ENCODE assay signal across 23 cellular contexts in the genomic region with DNA sequence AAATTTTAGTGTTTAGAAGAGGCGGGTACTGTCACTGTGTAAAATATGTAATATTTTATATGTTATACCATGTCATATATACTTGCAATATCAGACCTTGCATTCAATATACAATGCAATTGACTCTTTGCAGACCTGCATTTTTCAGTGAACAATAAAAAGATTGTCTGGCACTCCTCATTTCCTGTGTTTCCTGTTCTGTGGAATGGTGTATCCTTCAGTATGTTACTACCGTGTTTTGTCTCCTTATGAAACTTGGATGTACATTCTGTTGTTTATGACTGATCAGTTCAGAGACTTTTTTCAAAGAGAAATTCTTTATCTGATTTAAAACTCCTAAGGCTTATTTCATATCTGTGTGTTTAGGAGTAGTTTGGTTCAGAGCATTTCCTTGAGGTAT. TPM values are rescaled to one million over a fixed set of nuclear protein-coding genes. Genes with fewer than 3 reads are reported as not detected.
DNase-seq lines count a peak whose midpoint lies in the region; ATAC-seq, FAIRE-seq and TF ChIP-seq lines count a peak whose summit lies in the region.
"Had no signal": no experiment of that assay in that cellular context is flagged by ENCODE, and none has a peak within 500 bp of the region (broad histone marks: within the 10 kb centered on the region; RNA-seq: fewer than 3 reads in every experiment).

No MANE protein-coding gene starts in this region.

- DNase-seq in SK-MEL-5 (ENCODE audit: low read depth, low spot score): peak; percentile 38
- peak; percentile 74 for DNase-seq in endothelial cell of umbilical vein (ENCODE audit: low read depth, low spot score)
- DNase-seq in lung microvascular endothelial cell (ENCODE audit: low read depth in 2 of 2): peak; percentile 55 to 57
- DNase-seq in GDM1 (lab: John Stamatoyannopoulos, UW): no peak
- no peak for DNase-seq in activated CD4-positive, alpha-beta memory T cell treated with anti-CD3 and anti-CD28 coated beads, Interleukin-2, amount 10 ng/mL, durations not matched to agents 7 days and 5 days
- DNase-seq in NCI-H446 treated with DMSO at 0.1 percent for 48 hours (lab: John Stamatoyannopoulos, UW): no peak
- DNase-seq: CD4-positive, alpha-beta T cell; COR-L47; DMS 273 treated with DMSO at 0.1 percent for 48 hours; DMS79 treated with DMSO at 0.1 percent for 48 hours; IMR-90; NCI-H1105 treated with DMSO at 0.1 percent for 48 hours; NCI-H2029 treated with DMSO at 0.1 percent for 48 hours; NCI-H345; NCI-H526; OCI-M1; Right ventricle myocardium superior had no signal

- no peak for TF ChIP-seq CTCF in endothelial cell of umbilical vein (IDR thresholded peaks at IDR 0.05; ENCODE audit: extremely low read depth in 1 of 2, insufficient read depth in 1 of 2, low read depth in 1 of 2, low read length in 2 of 2)

- no TSS peak for BruUV-seq in endothelial cell of umbilical vein (replicated peaks; lab: Mats Ljungman, UMichigan)

- H3K9ac ChIP-seq in endothelial cell of umbilical vein (replicated peaks; ENCODE audit: extremely low read depth, insufficient read depth, low read length): no peak overlapping the region
- H3K9ac ChIP-seq: KMS-11 had no signal

- H3K36me3 ChIP-seq in endothelial cell of umbilical vein (ENCODE audit: control insufficient read depth in 2 of 2, extremely low read depth in 1 of 2, insufficient read depth in 2 of 2, low read length in 2 of 2): no peaks in the 10 kb centered on the region

- no peaks in the 10 kb centered on the region for H3K27me3 ChIP-seq in endothelial cell of umbilical vein (ENCODE audit: control insufficient read depth in 2 of 2, insufficient read depth in 2 of 2, low read length in 2 of 2)

- FAIRE-seq in endothelial cell of umbilical vein (lab: Jason Lieb, UNC): peak; percentile 4
- FAIRE-seq: GM12878, GM18507 had no signal

- dilution Hi-C loops in endothelial cell of umbilical vein (cut with MboI; ENCODE audit: extremely low pct_ligation_motif_present, low sequenced_read_pairs): no loop called here

- peaks cover 15% of the 10 kb centered on the region for H3K4me1 ChIP-seq in endothelial cell of umbilical vein (ENCODE audit: control insufficient read depth, extremely low read depth, insufficient read depth, low read length)

- ATAC-seq in GM21786 (IDR thresholded peaks at IDR 0.05; ENCODE audit: unreplicated experiment): no peak
- ATAC-seq: GM12878 had no signal

- no peaks in the 10 kb centered on the region for H3K9me1 ChIP-seq in endothelial cell of umbilical vein (replicated peaks; ENCODE audit: control insufficient read depth, extremely low read depth, insufficient read depth, low read length)

- in situ Hi-C loops in SK-MEL-5 (cut with HindIII; ENCODE audit: low pct_unique_long_range_greater_than_20kb, low sequenced_read_pairs): loop anchor here (25.0 kb wide), 1 partner anchor 103 kb away; no protein-coding TSS in a partner anchor

- H3K9me3 Mint-ChIP-seq in activated CD4-positive, alpha-beta memory T cell treated with anti-CD3 and anti-CD28 coated beads, Interleukin-2, amount 10 ng/mL, durations not matched to agents 7 days and 5 days: no peaks in the 10 kb centered on the region
- H3K9me3 Mint-ChIP-seq: CD4-positive, alpha-beta T cell had no signal

- H3K36me3 Mint-ChIP-seq in activated CD4-positive, alpha-beta memory T cell treated with anti-CD3 and anti-CD28 coated beads, Interleukin-2, amount 10 ng/mL, durations not matched to agents 7 days and 5 days (ENCODE audit: low read depth): no peaks in the 10 kb centered on the region

- no peak overlapping the region for H2AFZ ChIP-seq in endothelial cell of umbilical vein (ENCODE audit: low read depth, low read length)
- H2AFZ ChIP-seq: GM23338 had no signal

- H3K4me3 Mint-ChIP-seq in activated CD4-positive, alpha-beta memory T cell treated with anti-CD3 and anti-CD28 coated beads, Interleukin-2, amount 10 ng/mL, durations not matched to agents 7 days and 5 days: no peak overlapping the region
- H3K4me3 Mint-ChIP-seq: CD4-positive, alpha-beta T cell; GM23338 had no signal

- H3K9me3 ChIP-seq in endothelial cell of umbilical vein (replicated peaks; ENCODE audit: control insufficient read depth, insufficient read depth, low read length): no peaks in the 10 kb centered on the region
- H3K9me3 ChIP-seq: HAP-1 had no signal

- H3K27me3 Mint-ChIP-seq in activated CD4-positive, alpha-beta memory T cell treated with anti-CD3 and anti-CD28 coated beads, Interleukin-2, amount 10 ng/mL, durations not matched to agents 7 days and 5 days: no peaks in the 10 kb centered on the region
- H3K27me3 Mint-ChIP-seq: CD4-positive, alpha-beta T cell had no signal

- CTCF ChIA-PET in endothelial cell of umbilical vein (lab: Charles Lee): interaction anchor here (1.1 to 3.5 kb wide), 4 partner anchors 11 to 94 kb away, joined by 3 to 10 read pairs (median 5); no protein-coding TSS in a partner anchor
- CTCF ChIA-PET in activated CD4-positive, alpha-beta memory T cell treated with anti-CD3 and anti-CD28 coated beads, Interleukin-2, amount 10 ng/mL, durations not matched to agents 7 days and 5 days (lab: Charles Lee): no interaction called here

- intact Hi-C loops in endothelial cell of umbilical vein (cut with micrococcal nuclease): no loop called here

- H3K27ac ChIP-seq in endothelial cell of umbilical vein (ENCODE audit: insufficient read depth, low read depth, low read length): peak overlapping the region; percentile 34
- H3K27ac ChIP-seq: KMS-11 had no signal

- H4K20me1 ChIP-seq in endothelial cell of umbilical vein (replicated peaks; ENCODE audit: control insufficient read depth, extremely low read depth, insufficient read depth, low read length): no peaks in the 10 kb centered on the region

- no peaks in the 10 kb centered on the region for H3K4me1 Mint-ChIP-seq in activated CD4-positive, alpha-beta memory T cell treated with anti-CD3 and anti-CD28 coated beads, Interleukin-2, amount 10 ng/mL, durations not matched to agents 7 days and 5 days

- POLR2A ChIA-PET in endothelial cell of umbilical vein (lab: Charles Lee): no interaction called here
- POLR2A ChIA-PET in activated CD4-positive, alpha-beta memory T cell treated with anti-CD3 and anti-CD28 coated beads, Interleukin-2, amount 10 ng/mL, durations not matched to agents 7 days and 5 days (lab: Charles Lee): no interaction called here

- no peak overlapping the region for H3K27ac Mint-ChIP-seq in activated CD4-positive, alpha-beta memory T cell treated with anti-CD3 and anti-CD28 coated beads, Interleukin-2, amount 10 ng/mL, durations not matched to agents 7 days and 5 days
- H3K27ac Mint-ChIP-seq: CD4-positive, alpha-beta T cell; GM23338 had no signal

- peak overlapping the region; percentile 69 for H3K4me2 ChIP-seq in endothelial cell of umbilical vein (ENCODE audit: insufficient read depth, low read length)
- H3K4me2 ChIP-seq: GM23338, KMS-11 had no signal

- no peak for TF ChIP-seq POLR2A in endothelial cell of umbilical vein (IDR thresholded peaks at IDR 0.05; ENCODE audit: low read depth, low read length)

- no peak overlapping the region for H3K4me3 ChIP-seq in endothelial cell of umbilical vein (replicated peaks in 1 of 3; ENCODE audit: insufficient read depth in 1 of 3, low read depth in 1 of 3, low read length in 3 of 3)
- H3K4me3 ChIP-seq: GM12878, GM23338, HAP-1 had no signal

- H3K79me2 ChIP-seq in endothelial cell of umbilical vein (ENCODE audit: control insufficient read depth, insufficient read depth, low read length): no peaks in the 10 kb centered on the region

TF ChIP-seq in endothelial cell of umbilical vein, 7 proteins besides CTCF, POLR2A, EP300 and RAD21:
- peak; percentile 42 for TF ChIP-seq GATA2 (IDR thresholded peaks at IDR 0.05; ENCODE audit: insufficient read depth, insufficient read length, low read depth, low read length)
- no peak for TF ChIP-seq JUN (IDR thresholded peaks at IDR 0.05; ENCODE audit: borderline replicate concordance, insufficient read depth, insufficient read length, low read depth)
- no peak for TF ChIP-seq EZH2 (IDR thresholded peaks at IDR 0.05; ENCODE audit: borderline replicate concordance, low read depth, low read length, severe bottlenecking)
- TF ChIP-seq MYC (IDR thresholded peaks at IDR 0.05; ENCODE audit: low read depth, low read length): no peak
- TF ChIP-seq MAX (IDR thresholded peaks at IDR 0.05; ENCODE audit: insufficient read depth, insufficient read length): no peak
- TF ChIP-seq POLR2AphosphoS5 (IDR thresholded peaks at IDR 0.05; ENCODE audit: insufficient read depth, low read depth, low read length): no peak
- TF ChIP-seq FOS (IDR thresholded peaks at IDR 0.05; ENCODE audit: borderline replicate concordance, insufficient read depth, low read length): no peak

RNA-seq across cellular contexts. Expression of gene APH1B, which starts 31.5 kb away (rescaled TPM):
- 16.2 and 17.0 TPM in 2 replicates for total RNA-seq in SK-MEL-5 (2014; rRNA removed; shearing (Covaris generic))
- polyA plus RNA-seq in SK-MEL-5 (2015; cell fraction: cytosol; rRNA removed): 7.5 and 10.5 TPM in 2 replicates
- polyA plus RNA-seq in SK-MEL-5 (2015; cell fraction: nucleus; rRNA removed): 12.9 and 17.6 TPM in 2 replicates
- total RNA-seq in endothelial cell of umbilical vein (24.6 and 28.8 TPM in 2 replicates), lung microvascular endothelial cell (18.3 and 25.6 TPM in 2 replicates)
- 14.0 and 14.6 TPM in 2 replicates for polyA plus RNA-seq in endothelial cell of umbilical vein
- 7.7 and 8.3 TPM in 2 replicates for polyA plus RNA-seq in endothelial cell of umbilical vein (2011; cell fraction: cytosol; rRNA removed)
- 17.3 and 20.7 TPM in 2 replicates for polyA plus RNA-seq in endothelial cell of umbilical vein (2011; cell fraction: nucleus; rRNA removed)
- polyA plus RNA-seq in endothelial cell of umbilical vein (2012): 9.5 and 14.2 TPM in 2 replicates
- 21.7 and 27.9 TPM in 2 replicates for polyA minus RNA-seq in endothelial cell of umbilical vein
- not detected for polyA minus RNA-seq in endothelial cell of umbilical vein (2011; cell fraction: cytosol; rRNA and poly(A)+ RNA removed)
- 19.2 and 31.2 TPM in 2 replicates for polyA minus RNA-seq in endothelial cell of umbilical vein (2011; cell fraction: nucleus; rRNA and poly(A)+ RNA removed)
- 10 to 100 TPM; 10.1 to 10.6 TPM for total RNA-seq in activated CD4-positive, alpha-beta memory T cell treated with anti-CD3 and anti-CD28 coated beads, Interleukin-2, amount 10 ng/mL, durations not matched to agents 7 days and 5 days

Comparison
In these comparisons a context has a peak if more than half of its experiments do, and no peak if none do; other contexts are left out.
1. DNase-seq: peak in SK-MEL-5 (single experiment), endothelial cell of umbilical vein (single experiment) and lung microvascular endothelial cell (2 of 2); none in GDM1 (single experiment), activated CD4-positive, alpha-beta memory T cell treated with anti-CD3 and anti-CD28 coated beads, Interleukin-2, amount 10 ng/mL, durations not matched to agents 7 days and 5 days (single experiment) and NCI-H446 treated with DMSO at 0.1 percent for 48 hours (single experiment).